ENCODE assay signal across 8 cellular contexts in genomic region chr20:62387219-62387913, GRCh38. TPM values are rescaled to one million over a fixed set of nuclear protein-coding genes. Genes with fewer than 3 reads are reported as not detected.
DNase-seq lines count a peak whose midpoint lies in the region; TF ChIP-seq lines count a peak whose summit lies in the region.

No MANE protein-coding gene starts in this region.

- peaks cover 30 to 45% of the 10 kb centered on the region in 2 donors for H3K36me3 Mint-ChIP-seq in CD14-positive monocyte
- peaks cover 71% of the 10 kb centered on the region for H3K36me3 Mint-ChIP-seq in dendritic cell treated with granulocyte-macrophage colony-stimulating factor and Interleukin-4, amounts not matched to agents 40 ng/mL and 50 ng/mL, for 4 days (ENCODE audit: low read depth)
- peaks cover 9% of the 10 kb centered on the region for H3K36me3 Mint-ChIP-seq in neural crest cell (ENCODE audit: low read depth)

- peak overlapping the region; percentile 7 for H3K4me3 ChIP-seq in KMS-11 (IDR thresholded peaks at IDR 0.05; ENCODE audit: insufficient read depth, low read depth, low read length)

- intact Hi-C loops in CD14-positive monocyte (cut with micrococcal nuclease), result loop anchor here (2.0 to 10.0 kb wide), 5 partner anchors 19 to 417 kb away; partner anchors contain the start of genes ADRM1 (in 1 of the 2), CABLES2 (in 1 of the 2), OGFR (in 1 of the 2) and PSMA7 (in 1 of the 2)
- intact Hi-C loops in dendritic cell treated with granulocyte-macrophage colony-stimulating factor and Interleukin-4, amounts not matched to agents 40 ng/mL and 50 ng/mL, for 4 days (cut with micrococcal nuclease), result loop anchor here (10.0 kb wide), 1 partner anchor 417 kb away; the partner anchor contains the start of gene OGFR

- H4K20me1 ChIP-seq in KMS-11 (ENCODE audit: insufficient read depth), result no peaks in the 10 kb centered on the region

- H3K4me1 Mint-ChIP-seq in CD14-positive monocyte, result peaks cover 30% of the 10 kb centered on the region
- peaks cover 49% of the 10 kb centered on the region for H3K4me1 Mint-ChIP-seq in dendritic cell treated with granulocyte-macrophage colony-stimulating factor and Interleukin-4, amounts not matched to agents 40 ng/mL and 50 ng/mL, for 4 days (ENCODE audit: low read depth)
- peaks cover 36% of the 10 kb centered on the region for H3K4me1 Mint-ChIP-seq in neural crest cell

- H3K4me2 ChIP-seq in KMS-11, result peak overlapping the region; percentile 98

- peak overlapping the region; percentile 80 for H3K9ac ChIP-seq in KMS-11

- no peak for TF ChIP-seq CTCF in CD14-positive monocyte (IDR thresholded peaks at IDR 0.05)
- TF ChIP-seq CTCF in KMS-11 (conservative IDR thresholded peaks at IDR 0.05; ENCODE audit: low read depth, low read length), result no peak
- no peak for TF ChIP-seq CTCF in neural crest cell (conservative IDR thresholded peaks at IDR 0.05)

- peaks cover 27% of the 10 kb centered on the region for H3K4me1 ChIP-seq in KMS-11 (ENCODE audit: low read depth, poor library complexity, severe bottlenecking)

- no peak overlapping the region for H2AFZ ChIP-seq in KMS-11 (ENCODE audit: low read depth)

- H3K27ac Mint-ChIP-seq in CD14-positive monocyte (peak overlapping the region; percentile 74 to 96 (median 84)), neural crest cell (ENCODE audit: unreplicated experiment) (peak overlapping the region; percentile 62)
- peak overlapping the region; percentile 83 for H3K27ac Mint-ChIP-seq in dendritic cell treated with granulocyte-macrophage colony-stimulating factor and Interleukin-4, amounts not matched to agents 40 ng/mL and 50 ng/mL, for 4 days

- peak overlapping the region; percentile 89 to 91 for H3K4me3 Mint-ChIP-seq in CD14-positive monocyte
- peak overlapping the region; percentile 87 for H3K4me3 Mint-ChIP-seq in dendritic cell treated with granulocyte-macrophage colony-stimulating factor and Interleukin-4, amounts not matched to agents 40 ng/mL and 50 ng/mL, for 4 days
- H3K4me3 Mint-ChIP-seq in neural crest cell, result peak overlapping the region; percentile 92

- H3K27me3 Mint-ChIP-seq in CD14-positive monocyte (ENCODE audit: low read depth in 3 of 3), result no peaks in the 10 kb centered on the region
- no peaks in the 10 kb centered on the region for H3K27me3 Mint-ChIP-seq in dendritic cell treated with granulocyte-macrophage colony-stimulating factor and Interleukin-4, amounts not matched to agents 40 ng/mL and 50 ng/mL, for 4 days
- no peaks in the 10 kb centered on the region for H3K27me3 Mint-ChIP-seq in neural crest cell (ENCODE audit: low read depth)

- peak overlapping the region; percentile 49 for H3K27ac ChIP-seq in KMS-11

- H3K79me2 ChIP-seq in KMS-11 (ENCODE audit: insufficient read depth, low read depth), result peaks cover 35% of the 10 kb centered on the region

- no peaks in the 10 kb centered on the region for H3K27me3 ChIP-seq in KMS-11 (ENCODE audit: insufficient read depth, low read depth)

- H3K9me3 Mint-ChIP-seq in CD14-positive monocyte (peaks cover 0 to 1% (median 0%) of the 10 kb centered on the region in 7 donors), neural crest cell (no peaks in the 10 kb centered on the region)
- peaks cover under 1% of the 10 kb centered on the region for H3K9me3 Mint-ChIP-seq in dendritic cell treated with granulocyte-macrophage colony-stimulating factor and Interleukin-4, amounts not matched to agents 40 ng/mL and 50 ng/mL, for 4 days

- H3K36me3 ChIP-seq in KMS-11 (ENCODE audit: insufficient read depth), result peaks cover 3% of the 10 kb centered on the region; the same call in 1 of the 2 replicates

- DNase-seq in CD14-positive monocyte (ENCODE audit: low spot score) (no peak), neural crest cell (ENCODE audit: low read depth, low spot score) (no peak), NCI-H1436 treated with DMSO at 0.1 percent for 48 hours (lab: John Stamatoyannopoulos, UW) (no peak), OCI-M2 (lab: John Stamatoyannopoulos, UW; ENCODE audit: unreplicated experiment) (no peak)
- DNase-seq in stimulated activated CD4-positive, alpha-beta T cell treated with anti-CD3 and anti-CD28 coated beads, Interleukin-1b, Interleukin-23, amount 100 ng/mL, for 48 hours, result no peak
- no peak for DNase-seq in activated CD4-positive, CD25-positive, alpha-beta regulatory T cell treated with anti-CD3 and anti-CD28 coated beads, Interleukin-2, amount 50 U/mL, for 72 hours

RNA-seq across cellular contexts. Expression of gene RPS21, which starts 0.5 kb away (rescaled TPM):
- polyA plus RNA-seq in CD14-positive monocyte, result 100 to 1,000 TPM; 799 to 968 TPM
- 1,298 and 1,312 TPM in 2 replicates for total RNA-seq in neural crest cell

RNA-seq across cellular contexts. Expression of gene CABLES2, which starts 19.7 kb away (rescaled TPM):
- polyA plus RNA-seq in CD14-positive monocyte, result under 1 TPM; 0.60 to 0.61 TPM
- total RNA-seq in neural crest cell, result 25.2 and 26.6 TPM in 2 replicates

RNA-seq across cellular contexts. Expression of gene LAMA5, which starts 20.3 kb away (rescaled TPM):
- polyA plus RNA-seq in CD14-positive monocyte, result not detected
- 35.0 and 38.8 TPM in 2 replicates for total RNA-seq in neural crest cell

RNA-seq across cellular contexts. Expression of gene RBBP8NL, which starts 40.0 kb away (rescaled TPM):
- polyA plus RNA-seq in CD14-positive monocyte, result not detected
- not detected in 2 replicates for total RNA-seq in neural crest cell
